In genomic region chr7:90244565-90244908, GRCh38 we compare ENCODE assay signal across 8 cellular contexts. TPM values are rescaled to one million over a fixed set of nuclear protein-coding genes. Genes with fewer than 3 reads are reported as not detected.
DNase-seq lines count a peak whose midpoint lies in the region; ATAC-seq, FAIRE-seq and TF ChIP-seq lines count a peak whose summit lies in the region.

No MANE protein-coding gene starts in this region.

- H3K27me3 ChIP-seq in NT2/D1 (ENCODE audit: insufficient read depth, insufficient read length) (peaks cover 31% of the 10 kb centered on the region), pancreas (no peaks in the 10 kb centered on the region)

- no peaks in the 10 kb centered on the region for H3K36me3 ChIP-seq in NT2/D1 (ENCODE audit: insufficient read depth, insufficient read length, low read length)
- H3K36me3 ChIP-seq in pancreas, result no peaks in the 10 kb centered on the region

- DNase-seq in NT2/D1 (ENCODE audit: low read depth, low spot score) (no peak), epithelial cell of proximal tubule (ENCODE audit: low read depth) (no peak), pancreas (no peak), NCI-H1417 treated with DMSO at 0.1 percent for 48 hours (lab: John Stamatoyannopoulos, UW) (no peak), NCI-H1436 treated with DMSO at 0.1 percent for 48 hours (lab: John Stamatoyannopoulos, UW) (no peak), HuH-7 (ENCODE audit: low spot score) (no peak)

- ATAC-seq in pancreas (no peak), HG03342 (IDR thresholded peaks at IDR 0.05; ENCODE audit: unreplicated experiment) (no peak)

- FAIRE-seq in pancreas (lab: Jason Lieb, UNC), result no peak

- H3K9ac ChIP-seq in NT2/D1 (ENCODE audit: insufficient read length, low read depth), result peak overlapping the region; percentile 72

- H3K9me3 ChIP-seq in NT2/D1 (ENCODE audit: insufficient read depth, low read length) (no peaks in the 10 kb centered on the region), pancreas (no peaks in the 10 kb centered on the region)

- no peak for TF ChIP-seq CTCF in epithelial cell of proximal tubule (conservative IDR thresholded peaks at IDR 0.05; ENCODE audit: low read depth, low read length)
- TF ChIP-seq CTCF in pancreas (IDR thresholded peaks at IDR 0.05), result no peak

- no peaks in the 10 kb centered on the region for H3K4me1 ChIP-seq in NT2/D1 (ENCODE audit: insufficient read depth, insufficient read length)
- H3K4me1 ChIP-seq in pancreas, result peaks cover 0 to 7% (median 0%) of the 10 kb centered on the region in 3 donors

- intact Hi-C loops in pancreas (cut with DNase I), result loop anchor here in 1 of 3 donors (10.0 kb wide), 1 partner anchor 80 kb away; no protein-coding TSS in a partner anchor

- peak overlapping the region; percentile 77 for H3K4me3 ChIP-seq in GM08714 (ENCODE audit: low read length)
- peak overlapping the region; percentile 61 for H3K4me3 ChIP-seq in NT2/D1 (ENCODE audit: insufficient read length, low read depth)
- H3K4me3 ChIP-seq in epithelial cell of proximal tubule (ENCODE audit: low read depth, low read length), result peak overlapping the region; percentile 67
- H3K4me3 ChIP-seq in pancreas, result peak overlapping the region; percentile 75 to 98 (median 86)

- WGBS in pancreas, 2 donors, result 5 to 13% methylated on average over 6 of the region's 6 CpGs

- H3K27ac ChIP-seq in pancreas, result no peak overlapping the region

RNA-seq across cellular contexts. Expression of gene CFAP69, which starts 0.4 kb away (rescaled TPM):
- 0.29 and 0.51 TPM in 2 replicates for total RNA-seq in epithelial cell of proximal tubule
- 1 to 10 TPM; 2.6 to 5.8 (median 3.8) TPM for total RNA-seq in pancreas
- polyA plus RNA-seq in pancreas, result 10 to 100 TPM in 1 of 2 donors, 1 to 10 TPM in 1; 4.4 to 12.8 TPM

RNA-seq across cellular contexts. Expression of gene STEAP2, which starts 33.0 kb away (rescaled TPM):
- total RNA-seq in epithelial cell of proximal tubule (2.1 and 2.7 TPM in 2 replicates), pancreas (10 to 100 TPM in 2 of 6 donors, 1 to 10 TPM in 4; 5.1 to 10.7 (median 8.0) TPM)
- polyA plus RNA-seq in pancreas, result 1 to 10 TPM; 2.3 to 6.6 TPM
